ENCODE assay signal across 8 cellular contexts in the genomic region with DNA sequence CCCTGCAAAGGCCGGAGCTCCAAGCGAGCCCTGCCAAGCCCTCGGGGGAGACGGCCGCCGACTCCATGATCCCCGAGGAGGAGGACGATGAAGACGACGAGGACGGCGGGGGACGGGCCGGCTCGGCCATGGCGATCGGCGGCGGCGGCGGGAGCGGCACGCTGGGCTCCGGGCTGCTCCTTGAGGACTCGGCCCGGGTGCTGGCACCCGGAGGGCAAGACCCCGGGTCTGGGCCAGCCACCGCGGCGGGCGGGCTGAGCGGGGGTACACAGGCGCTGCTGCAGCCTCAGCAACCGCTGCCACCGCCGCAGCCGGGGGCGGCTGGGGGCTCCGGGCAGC. TPM values are rescaled to one million over a fixed set of nuclear protein-coding genes. Genes with fewer than 3 reads are reported as not detected.
DNase-seq lines count a peak whose midpoint lies in the region; ATAC-seq, FAIRE-seq and TF ChIP-seq lines count a peak whose summit lies in the region.
"Not testable (repeated sequence)": the region's sequence is repeated elsewhere in the genome, so short reads cannot be mapped to it uniquely, and the experiment has no call there.

No MANE protein-coding gene starts in this region.

- peaks cover 19% of the 10 kb centered on the region for H3K36me3 Mint-ChIP-seq in HFFc6 (ENCODE audit: low read depth)

- H3K27ac ChIP-seq in VCaP: peak overlapping the region; percentile 96
- peak overlapping the region; percentile 97 for H3K27ac ChIP-seq in cingulate gyrus (ENCODE audit: low read depth, low read length)
- H3K27ac ChIP-seq in pancreas: peak overlapping the region; percentile 3 to 99 (median 96)
- H3K27ac ChIP-seq in suprapubic skin: peak overlapping the region; percentile 99

- H3K4me3 Mint-ChIP-seq in HFFc6: peak overlapping the region; percentile 97

- not testable (repeated sequence) for H3K27me3 ChIP-seq in pancreas, suprapubic skin

- H3K4me1 ChIP-seq in pancreas: peaks cover 14 to 39% (median 32%) of the 10 kb centered on the region in 3 donors
- peaks cover 54% of the 10 kb centered on the region for H3K4me1 ChIP-seq in suprapubic skin

- not testable (repeated sequence) for ATAC-seq in pancreas

- not testable (repeated sequence) for H3K27me3 Mint-ChIP-seq in HFFc6 (ENCODE audit: insufficient read depth)

- H3K9me3 ChIP-seq in pancreas, suprapubic skin: not testable (repeated sequence)

- FAIRE-seq in pancreas (lab: Jason Lieb, UNC): not testable (repeated sequence)

- intact Hi-C loops in lower leg skin (cut with DNase I; ENCODE audit: low total_unique reads): loop anchor here (2.0 kb wide), 1 partner anchor 28 kb away; no protein-coding TSS in a partner anchor
- intact Hi-C loops in pancreas (cut with DNase I): not testable (repeated sequence)

- H3K36me3 ChIP-seq in pancreas, suprapubic skin: not testable (repeated sequence)

- H3K9me3 Mint-ChIP-seq in HFFc6: not testable (repeated sequence)

- WGBS in lower leg skin, 2 donors: 15% methylated on average over 21 of the region's 40 CpGs; no CpG with 5 or more reads in 1 of the 2 donors
- 0 to 7% methylated on average over 18 to 26 of the region's 40 CpGs for WGBS in pancreas, 2 donors
- no CpG with 5 or more reads among the region's 40 CpGs for WGBS in suprapubic skin

- H3K27ac Mint-ChIP-seq in HFFc6: not testable (repeated sequence)

- not testable (repeated sequence) for TF ChIP-seq POLR2A in lower leg skin (IDR thresholded peaks at IDR 0.05); suprapubic skin (IDR thresholded peaks at IDR 0.05)

- TF ChIP-seq EP300 in suprapubic skin (IDR thresholded peaks at IDR 0.05): not testable (repeated sequence)

- H3K4me3 ChIP-seq in AG09309 (ENCODE audit: control insufficient read depth, low read depth, low read length) (peak overlapping the region; percentile 97), foreskin fibroblast (ENCODE audit: low read depth in 1 of 2, low read length in 2 of 2) (peak overlapping the region; percentile 85 to 88), lower leg skin (ENCODE audit: low read depth, poor library complexity, severe bottlenecking) (peak overlapping the region; percentile 70), pancreas (peak overlapping the region; percentile 47 to 97 (median 96)), suprapubic skin (peak overlapping the region; percentile 89)

- not testable (repeated sequence) for TF ChIP-seq CTCF in AG09309 (IDR thresholded peaks at IDR 0.05; ENCODE audit: control insufficient read depth, insufficient read depth, low read depth, low read length, missing control alignments); HFFc6 (IDR thresholded peaks at IDR 0.05); VCaP (conservative IDR thresholded peaks at IDR 0.05); foreskin fibroblast (IDR thresholded peaks at IDR 0.05; ENCODE audit: low read depth, low read length); lower leg skin (IDR thresholded peaks at IDR 0.05); pancreas (IDR thresholded peaks at IDR 0.05); suprapubic skin (IDR thresholded peaks at IDR 0.05)

- not testable (repeated sequence) for DNase-seq in AG09309 (ENCODE audit: low read depth); HFFc6; foreskin fibroblast; lower leg skin (ENCODE audit: low spot score in 2 of 2); suprapubic skin (ENCODE audit: low spot score in 2 of 2)
- DNase-seq in pancreas: peak in 3 of 6 donors; percentile 34 to 73 (median 66)

- H3K4me1 Mint-ChIP-seq in HFFc6 (ENCODE audit: low read depth): peaks cover 53% of the 10 kb centered on the region

RNA-seq across cellular contexts. Expression of a gene that starts 0.6 kb away (rescaled TPM):
- total RNA-seq in HFFc6 (2021; fragmentation: NEBNext Ultra II Directional; extraction: Animal tissue kit (Norgen Biotek cat#: 25700)): 10 to 100 TPM; 21.1 to 28.9 (median 24.2) TPM
- 100 to 1,000 TPM; 110 to 176 (median 139) TPM for total RNA-seq in lower leg skin
- total RNA-seq in pancreas: 10 to 100 TPM; 33.0 to 61.2 (median 41.7) TPM
- polyA plus RNA-seq in pancreas: 10 to 100 TPM; 11.3 to 12.6 TPM
- total RNA-seq in suprapubic skin: 100 to 1,000 TPM; 103 to 141 (median 121) TPM
